Comparison of ENCODE assay signal across 8 cellular contexts in the genomic region with DNA sequence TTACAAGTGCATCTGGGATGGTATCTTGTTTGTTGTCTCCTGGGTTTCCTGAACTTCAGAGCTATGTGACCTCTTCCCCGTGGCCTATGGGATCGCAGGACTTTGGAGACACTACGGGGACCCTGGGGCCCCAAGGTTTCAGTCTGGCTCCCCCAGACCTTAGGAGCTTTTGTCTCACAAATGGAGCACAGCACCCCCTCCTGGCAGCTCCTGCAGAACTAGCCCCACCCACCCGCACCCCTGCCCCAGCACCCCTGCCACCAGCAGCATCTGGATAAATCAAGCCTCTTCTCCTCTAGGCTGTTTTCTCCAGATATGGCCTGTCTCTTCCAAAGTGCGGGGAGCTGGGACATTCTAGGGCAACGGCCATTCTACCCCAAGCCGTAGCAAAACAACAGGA. TPM values are rescaled to one million over a fixed set of nuclear protein-coding genes. Genes with fewer than 3 reads are reported as not detected.
DNase-seq lines count a peak whose midpoint lies in the region; ATAC-seq and TF ChIP-seq lines count a peak whose summit lies in the region.

No MANE protein-coding gene starts in this region.

- H3K36me3 Mint-ChIP-seq in glutamatergic neuron (ENCODE audit: unreplicated experiment), result peaks cover 3% of the 10 kb centered on the region

- H3K27ac Mint-ChIP-seq in glutamatergic neuron (ENCODE audit: unreplicated experiment), result peak overlapping the region; percentile 55

- ATAC-seq in HCT116, result peak; percentile 37; the same call in 1 of the 2 replicates

- peaks cover 4 to 18% of the 10 kb centered on the region in 2 experiments; a peak in 3 of 4 replicates for H3K36me3 ChIP-seq in HCT116 (ENCODE audit: control insufficient read depth in 1 of 2, insufficient read depth in 2 of 2, low read length in 2 of 2)

- H3K9me3 ChIP-seq in HCT116 (ENCODE audit: control insufficient read depth in 1 of 2, insufficient read depth in 1 of 2, low read depth in 1 of 2, low read length in 2 of 2), result no peaks in the 10 kb centered on the region

- H3K4me1 Mint-ChIP-seq in glutamatergic neuron (ENCODE audit: low read depth, unreplicated experiment), result peaks cover 26% of the 10 kb centered on the region

- DNase-seq in HCT116 (ENCODE audit: low read depth, low spot score) (no peak), glutamatergic neuron (peak; percentile 58), NCI-H748 treated with DMSO at 0.1 percent for 48 hours (lab: John Stamatoyannopoulos, UW) (no peak), GM13976 (ENCODE audit: low spot score) (no peak), NCI-H345 (lab: John Stamatoyannopoulos, UW) (no peak), medulla oblongata (ENCODE audit: extremely low spot score) (no peak)
- peak; percentile 71 for DNase-seq in activated CD8-positive, alpha-beta memory T cell treated with anti-CD3 and anti-CD28 coated beads for 24 hours

- TF ChIP-seq POLR2A in HCT116 (IDR thresholded peaks at IDR 0.05; ENCODE audit: borderline replicate concordance, extremely low read depth, insufficient read depth, insufficient read length), result no peak

- no peak overlapping the region for H3K27ac ChIP-seq in 22Rv1
- H3K27ac ChIP-seq in HCT116 (ENCODE audit: low read depth, low read length), result no peak overlapping the region

- POLR2A ChIA-PET in HCT116 (lab: Charles Lee), result no interaction called here

- peaks cover 22% of the 10 kb centered on the region for H3K9me3 Mint-ChIP-seq in glutamatergic neuron (ENCODE audit: unreplicated experiment)

- intact Hi-C loops in HCT116 (cut with micrococcal nuclease), result no loop called here

- H3K4me3 Mint-ChIP-seq in glutamatergic neuron (ENCODE audit: unreplicated experiment), result no peak overlapping the region

- BruUV-seq in HCT116 (replicated peaks; lab: Mats Ljungman, UMichigan), result no TSS peak

- no peak overlapping the region for H3K9ac ChIP-seq in HCT116 (ENCODE audit: low read length)

- no peaks in the 10 kb centered on the region for H3K9me2 ChIP-seq in HCT116 (ENCODE audit: insufficient read depth)

- no peaks in the 10 kb centered on the region for H4K20me1 ChIP-seq in HCT116 (ENCODE audit: insufficient read depth)

- in situ Hi-C loops in GM13976 (cut with MboI; ENCODE audit: low sequenced_read_pairs, unreplicated experiment), result no loop called here

- CTCF ChIA-PET in HCT116 (lab: Charles Lee), result interaction anchor here (0.6 to 1.5 kb wide), 9 partner anchors 11 to 68 kb away, joined by 3 to 4 read pairs (median 3); partner anchors contain the start of gene MARK2

- RAD21 ChIA-PET in HCT116 (lab: Charles Lee; ENCODE audit: low non-redundant PET in 1 of 2, low total read pairs in 2 of 2, uncharacterized antibody in 2 of 2, unreplicated experiment in 2 of 2), result interaction anchor here in 1 of 2 experiments (0.6 kb wide), 1 partner anchor 39 kb away, joined by 3 read pairs; no protein-coding TSS in a partner anchor

- H3K27me3 Mint-ChIP-seq in glutamatergic neuron (ENCODE audit: unreplicated experiment), result peaks cover 20% of the 10 kb centered on the region

- H3K79me2 ChIP-seq in HCT116 (ENCODE audit: insufficient read depth, low read length), result no peaks in the 10 kb centered on the region

- no peaks in the 10 kb centered on the region for H3K4me1 ChIP-seq in HCT116 (ENCODE audit: control insufficient read depth in 1 of 2, insufficient read depth in 2 of 2, low read length in 2 of 2)

- peak; percentile 23; the same call in 1 of the 2 replicates for TF ChIP-seq CTCF in 22Rv1 (IDR thresholded peaks at IDR 0.05)
- peak; percentile 4 to 26 (median 20); a peak in 2 of 6 replicates for TF ChIP-seq CTCF in HCT116 (IDR thresholded peaks at IDR 0.05 in 2 of 3, conservative IDR thresholded peaks at IDR 0.05 in 1 of 3; ENCODE audit: borderline replicate concordance in 1 of 3, insufficient read depth in 1 of 3, low read depth in 2 of 3, low read length in 2 of 3)
- TF ChIP-seq CTCF in glutamatergic neuron (IDR thresholded peaks at IDR 0.05; ENCODE audit: partially characterized antibody, unreplicated experiment), result peak; percentile 27
- TF ChIP-seq CTCF in GM13976 (IDR thresholded peaks at IDR 0.05; ENCODE audit: borderline replicate concordance, control extremely low read depth, extremely low read depth, insufficient read depth, missing control alignments), result no peak

- no peak overlapping the region for H2AFZ ChIP-seq in HCT116 (ENCODE audit: low read depth, low read length, poor library complexity, severe bottlenecking)

- H3K4me2 ChIP-seq in HCT116 (ENCODE audit: low read length), result no peak overlapping the region

- no peaks in the 10 kb centered on the region for H3K27me3 ChIP-seq in HCT116 (ENCODE audit: insufficient read depth, low read length)

- no peak overlapping the region for H3K4me3 ChIP-seq in HCT116 (replicated peaks in 1 of 2; ENCODE audit: low read depth in 1 of 2, low read length in 2 of 2)

- TF ChIP-seq RAD21 in HCT116 (IDR thresholded peaks at IDR 0.05; ENCODE audit: low read depth), result no peak

TF ChIP-seq in HCT116, 20 proteins besides CTCF, POLR2A, EP300 and RAD21:
- TF ChIP-seq EZH2 (IDR thresholded peaks at IDR 0.05) (no peak), SRF (IDR thresholded peaks at IDR 0.05; ENCODE audit: low read depth) (no peak), POLR2AphosphoS5 (IDR thresholded peaks at IDR 0.05; ENCODE audit: low read depth, low read length) (no peak), SIN3A (IDR thresholded peaks at IDR 0.05; ENCODE audit: low read depth) (no peak), EGR1 (IDR thresholded peaks at IDR 0.05; ENCODE audit: low read depth) (no peak), JUND (IDR thresholded peaks at IDR 0.05) (no peak), CBX3 (IDR thresholded peaks at IDR 0.05; ENCODE audit: low read depth) (no peak), ZFX (IDR thresholded peaks at IDR 0.05) (no peak), REST (IDR thresholded peaks at IDR 0.05; ENCODE audit: low read depth) (no peak), EZH2phosphoT487 (IDR thresholded peaks at IDR 0.05; ENCODE audit: borderline replicate concordance) (no peak), ELF1 (IDR thresholded peaks at IDR 0.05; ENCODE audit: borderline replicate concordance, low read depth) (no peak), SP1 (IDR thresholded peaks at IDR 0.05; ENCODE audit: low read depth) (no peak), ZNF274 (IDR thresholded peaks at IDR 0.05; ENCODE audit: low read depth, low read length) (no peak), TCF7L2 (IDR thresholded peaks at IDR 0.05; ENCODE audit: borderline replicate concordance, extremely low read depth, insufficient read depth, insufficient read length) (no peak), ATF3 (IDR thresholded peaks at IDR 0.05) (no peak), YY1 (IDR thresholded peaks at IDR 0.05; ENCODE audit: extremely low read depth, insufficient replicate concordance, low read depth, low read length) (no peak)
- TF ChIP-seq, protein P1, sequence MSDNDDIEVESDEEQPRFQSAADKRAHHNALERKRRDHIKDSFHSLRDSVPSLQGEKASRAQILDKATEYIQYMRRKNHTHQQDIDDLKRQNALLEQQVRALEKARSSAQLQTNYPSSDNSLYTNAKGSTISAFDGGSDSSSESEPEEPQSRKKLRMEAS (IDR thresholded peaks at IDR 0.05), result no peak
- TF ChIP-seq, protein P2, sequence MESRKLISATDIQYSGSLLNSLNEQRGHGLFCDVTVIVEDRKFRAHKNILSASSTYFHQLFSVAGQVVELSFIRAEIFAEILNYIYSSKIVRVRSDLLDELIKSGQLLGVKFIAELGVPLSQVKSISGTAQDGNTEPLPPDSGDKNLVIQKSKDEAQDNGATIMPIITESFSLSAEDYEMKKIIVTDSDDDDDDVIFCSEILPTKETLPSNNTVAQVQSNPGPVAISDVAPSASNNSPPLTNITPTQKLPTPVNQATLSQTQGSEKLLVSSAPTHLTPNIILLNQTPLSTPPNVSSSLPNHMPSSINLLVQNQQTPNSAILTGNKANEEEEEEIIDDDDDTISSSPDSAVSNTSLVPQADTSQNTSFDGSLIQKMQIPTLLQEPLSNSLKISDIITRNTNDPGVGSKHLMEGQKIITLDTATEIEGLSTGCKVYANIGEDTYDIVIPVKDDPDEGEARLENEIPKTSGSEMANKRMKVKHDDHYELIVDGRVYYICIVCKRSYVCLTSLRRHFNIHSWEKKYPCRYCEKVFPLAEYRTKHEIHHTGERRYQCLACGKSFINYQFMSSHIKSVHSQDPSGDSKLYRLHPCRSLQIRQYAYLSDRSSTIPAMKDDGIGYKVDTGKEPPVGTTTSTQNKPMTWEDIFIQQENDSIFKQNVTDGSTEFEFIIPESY (IDR thresholded peaks at IDR 0.05; ENCODE audit: extremely low read depth, insufficient replicate concordance, low read length), result no peak

RNA-seq across cellular contexts. Expression of gene RCOR2, which starts 10.4 kb away (rescaled TPM):
- total RNA-seq in HCT116 (2021; ENCODE audit: unreplicated experiment) (10.8 TPM), glutamatergic neuron (ENCODE audit: unreplicated experiment) (286 TPM)
- 13.7 and 14.7 TPM in 2 replicates for polyA plus RNA-seq in HCT116 (2012)

RNA-seq across cellular contexts. Expression of gene NAA40, which starts 32.2 kb away (rescaled TPM):
- 25.3 TPM for total RNA-seq in HCT116 (2021; ENCODE audit: unreplicated experiment)
- 11.4 and 13.8 TPM in 2 replicates for polyA plus RNA-seq in HCT116 (2012)
- 68.0 TPM for total RNA-seq in glutamatergic neuron (ENCODE audit: unreplicated experiment)

Comparison
In these comparisons a context has a peak if more than half of its experiments do, and no peak if none do; other contexts are left out.
1. DNase-seq: peak in activated CD8-positive, alpha-beta memory T cell treated with anti-CD3 and anti-CD28 coated beads for 24 hours (single experiment) and glutamatergic neuron (single experiment); none in HCT116 (single experiment), NCI-H748 treated with DMSO at 0.1 percent for 48 hours (single experiment), GM13976 (single experiment), NCI-H345 (single experiment) and medulla oblongata (single experiment).
2. RNA of gene RCOR2, which starts 10.4 kb away (total RNA-seq): 286 TPM in glutamatergic neuron (single experiment); 10.8 TPM in HCT116 (single experiment); every median in the first group is over 10 times any median in the second.